ENCODE assay signal across 8 cellular contexts in genomic region chr19:4676955-4677731, GRCh38. TPM values are rescaled to one million over a fixed set of nuclear protein-coding genes. Genes with fewer than 3 reads are reported as not detected.
A peak's percentile ranks its signal among the peaks of the same experiment; 100 is the strongest.
DNase-seq lines count a peak whose midpoint lies in the region; ATAC-seq and TF ChIP-seq lines count a peak whose summit lies in the region.

No MANE protein-coding gene starts in this region.

- BruUV-seq in Panc1 (replicated peaks; lab: Mats Ljungman, UMichigan) = no TSS peak

- 0 out of 2 replicates have a peak, but pooled peaks cover 2% of the 10 kb centered on the region for H3K36me3 ChIP-seq in Panc1 (ENCODE audit: control insufficient read depth, insufficient read depth, low read length)

- H3K9me3 Mint-ChIP-seq in mesothelial cell of epicardium = no peaks in the 10 kb centered on the region

- POLR2A ChIA-PET in Panc1 (lab: Charles Lee) = no interaction called here

- ATAC-seq in Panc1 (peak; percentile 33; the same call in 1 of the 2 replicates), GM21723 (IDR thresholded peaks at IDR 0.05; ENCODE audit: unreplicated experiment) (no peak)

- intact Hi-C loops in Panc1 (cut with micrococcal nuclease; ENCODE audit: unreplicated experiment) = no loop called here
- intact Hi-C loops in dorsolateral prefrontal cortex (cut with DNase I) = no loop called here

- peak; percentile 68 for DNase-seq in AG08395 (ENCODE audit: low spot score)
- no peak for DNase-seq in Panc1 (ENCODE audit: low read depth, low spot score)
- peak in 7 of 10 donors; percentile 35 to 71 (median 60) for DNase-seq in dorsolateral prefrontal cortex
- DNase-seq in mesothelial cell of epicardium (ENCODE audit: low spot score in 2 of 2, unreplicated experiment in 2 of 2) = no peak
- DNase-seq in cortex of kidney (lab: John Stamatoyannopoulos, UW) = no peak
- no peak for DNase-seq in KG1 (lab: John Stamatoyannopoulos, UW)

- H3K9me3 ChIP-seq in Panc1 (ENCODE audit: control insufficient read depth, insufficient read depth, low read depth, low read length) = no peaks in the 10 kb centered on the region

- H3K4me3 ChIP-seq in Panc1 (ENCODE audit: low read depth in 2 of 2, low read length in 2 of 2) (no peak overlapping the region), dorsolateral prefrontal cortex (peak overlapping the region in 4 of 59 donors; percentile 2 to 15 (median 6))

- no peaks in the 10 kb centered on the region for H3K4me1 Mint-ChIP-seq in mesothelial cell of epicardium

- in situ Hi-C loops in Panc1 (cut with HindIII; ENCODE audit: low pct_unique_long_range_greater_than_20kb, low sequenced_read_pairs) = no loop called here

- H3K4me3 Mint-ChIP-seq in mesothelial cell of epicardium = no peak overlapping the region

- H3K27ac Mint-ChIP-seq in mesothelial cell of epicardium = no peak overlapping the region

- peaks cover 20% of the 10 kb centered on the region for H3K36me3 Mint-ChIP-seq in mesothelial cell of epicardium

- H3K4me1 ChIP-seq in Panc1 (ENCODE audit: control insufficient read depth, insufficient read depth, low read length) = no peaks in the 10 kb centered on the region

- no peaks in the 10 kb centered on the region for H3K27me3 ChIP-seq in Panc1 (ENCODE audit: control insufficient read depth, insufficient read depth, low read length)
- no peaks in the 10 kb centered on the region for H3K27me3 ChIP-seq in dorsolateral prefrontal cortex

- H3K27ac ChIP-seq in Panc1 (ENCODE audit: low read length) (no peak overlapping the region), dorsolateral prefrontal cortex (peak overlapping the region in 53 of 59 donors; percentile 3 to 83 (median 59))

- peak; percentile 64; the same call in 1 of the 2 replicates for TF ChIP-seq CTCF in GM12874 (IDR thresholded peaks at IDR 0.05; ENCODE audit: insufficient read depth, low read depth, low read length)
- TF ChIP-seq CTCF in Panc1 (IDR thresholded peaks at IDR 0.05) = peak; percentile 76; the same call in 1 of the 2 replicates
- TF ChIP-seq CTCF in dorsolateral prefrontal cortex (IDR thresholded peaks at IDR 0.05 in 54 of 56, conservative IDR thresholded peaks at IDR 0.05 in 2 of 56; ENCODE audit: low read depth in 1 of 56, partially characterized antibody in 56 of 56) = peak in 52 of 56 donors; percentile 12 to 68 (median 42)
- peak; percentile 22 for TF ChIP-seq CTCF in mesothelial cell of epicardium (IDR thresholded peaks at IDR 0.05; ENCODE audit: unreplicated experiment)

- no peaks in the 10 kb centered on the region for H3K27me3 Mint-ChIP-seq in mesothelial cell of epicardium (ENCODE audit: low read depth)

- CTCF ChIA-PET in Panc1 (lab: Charles Lee) = no interaction called here

RNA-seq across cellular contexts. Expression of gene MYDGF, which starts 7.0 kb away (rescaled TPM):
- total RNA-seq in Panc1 (2021; ENCODE audit: unreplicated experiment) (78.1 TPM), dorsolateral prefrontal cortex (10 to 100 TPM; 18.4 to 49.7 (median 30.3) TPM), mesothelial cell of epicardium (50.8 to 53.1 TPM (median 51.2 TPM) in 3 replicates)
- 190 TPM for polyA plus RNA-seq in Panc1 (2012; ENCODE audit: insufficient read length)

RNA-seq across cellular contexts. Expression of gene TNFAIP8L1, which starts 37.8 kb away (rescaled TPM):
- total RNA-seq in Panc1 (2021; ENCODE audit: unreplicated experiment) (4.8 TPM), dorsolateral prefrontal cortex (10 to 100 TPM in 117 of 120 experiments, 1 to 10 TPM in 3; 6.5 to 31.1 (median 19.5) TPM), mesothelial cell of epicardium (7.4 to 8.2 TPM (median 7.7 TPM) in 3 replicates)
- polyA plus RNA-seq in Panc1 (2012; ENCODE audit: insufficient read length) = 3.8 TPM

RNA-seq across cellular contexts. Expression of gene DPP9, which starts 46.5 kb away (rescaled TPM):
- 108 TPM for total RNA-seq in Panc1 (2021; ENCODE audit: unreplicated experiment)
- polyA plus RNA-seq in Panc1 (2012; ENCODE audit: insufficient read length) = 91.4 TPM
- total RNA-seq in dorsolateral prefrontal cortex = 10 to 100 TPM; 24.5 to 54.3 (median 38.1) TPM
- 36.8 to 37.1 TPM (median 36.9 TPM) in 3 replicates for total RNA-seq in mesothelial cell of epicardium

Comparison
In these comparisons a context has a peak if more than half of its experiments do, and no peak if none do; other contexts are left out.
1. DNase-seq: peak in AG08395 (single experiment) and dorsolateral prefrontal cortex (7 of 10); none in Panc1 (single experiment), mesothelial cell of epicardium (0 of 2), cortex of kidney (single experiment) and KG1 (single experiment).
2. CTCF ChIP-seq: peak in every context shown above with its lines; median percentile 76 in Panc1; 64 in GM12874; 42 in dorsolateral prefrontal cortex; 22 in mesothelial cell of epicardium.